In genomic region chr11:17653606-17654005, GRCh38 we compare ENCODE assay signal across 22 cellular contexts.
"Had no signal": no experiment of that assay in that cellular context is flagged by ENCODE, and none has a peak within 500 bp of the region (broad histone marks: within the 10 kb centered on the region; RNA-seq: fewer than 3 reads in every experiment).

No MANE protein-coding gene starts in this region.

- H3K4me2 ChIP-seq: hepatocyte had no signal

- H2AFZ ChIP-seq: hepatocyte had no signal

- DNase-seq: activated B cell treated with CpG ODN at 0.5 μM for 24 hours; activated CD4-positive, alpha-beta memory T cell treated with anti-CD3 and anti-CD28 coated beads for 36 hours; activated CD4-positive, alpha-beta T cell treated with anti-CD3 and anti-CD28 coated beads for 36 hours; activated effector memory CD4-positive, alpha-beta T cell treated with Interleukin-2 at 50 U/mL for 16 hours; activated naive CD4-positive, alpha-beta T cell treated with anti-CD3 and anti-CD28 coated beads, Interleukin-2, amount 10 ng/mL, durations not matched to agents 7 days and 5 days; activated T-cell treated with anti-CD3 and anti-CD28 coated beads, Interleukin-2, amount 50 U/mL, for 72 hours; amygdala; immature natural killer cell; kidney glomerular epithelial cell; left ventricle myocardium inferior; pancreas; right cardiac atrium; small intestine; stimulated activated CD4-positive, alpha-beta T cell treated with anti-CD3 and anti-CD28 coated beads, Interleukin-15, amount 100 ng/mL, for 24 hours; stimulated activated naive CD4-positive, alpha-beta T cell; T-helper 9 cell; testis; trophoblast cell; uterus had no signal

- H3K9me3 ChIP-seq: neutrophil, pancreas, testis, uterus had no signal

- H3K4me1 ChIP-seq: left ventricle myocardium inferior, pancreas, testis, uterus had no signal

- H3K27ac ChIP-seq: coronary artery, hepatocyte, left ventricle myocardium inferior, neutrophil, pancreas, testis, uterus had no signal

- H3K79me2 ChIP-seq: hepatocyte had no signal

- H3K36me3 ChIP-seq: left ventricle myocardium inferior, neutrophil, pancreas, uterus had no signal

- H3K27me3 ChIP-seq: pancreas, testis, uterus had no signal

- H3K4me3 ChIP-seq: coronary artery, hepatocyte, left ventricle myocardium inferior, pancreas, testis, uterus had no signal

- ATAC-seq: activated CD4-positive, alpha-beta T cell treated with anti-CD3 and anti-CD28 coated beads for 36 hours; activated T-cell treated with anti-CD3 and anti-CD28 coated beads, Interleukin-2, amount 50 U/mL, for 72 hours; pancreas; right cardiac atrium had no signal
